ENCODE assay signal across 11 cellular contexts in genomic region chr11:86515297-86516094, GRCh38.
DNase-seq lines count a peak whose midpoint lies in the region; ATAC-seq, FAIRE-seq and TF ChIP-seq lines count a peak whose summit lies in the region.
"Had no signal": no experiment of that assay in that cellular context is flagged by ENCODE, and none has a peak within 500 bp of the region (broad histone marks: within the 10 kb centered on the region; RNA-seq: fewer than 3 reads in every experiment).

No MANE protein-coding gene starts in this region.

- no peak overlapping the region for H3K14ac ChIP-seq in mesenchymal stem cell (ENCODE audit: low read length in 2 of 2)

- H3K36me3 ChIP-seq in bronchial epithelial cell (ENCODE audit: control insufficient read depth, insufficient read depth, low read length) = no peaks in the 10 kb centered on the region
- H3K36me3 ChIP-seq in mesenchymal stem cell (ENCODE audit: control insufficient read depth in 1 of 2, insufficient read depth in 2 of 2, low read depth in 1 of 2, low read length in 2 of 2) = no peaks in the 10 kb centered on the region
- H3K36me3 ChIP-seq: BLaER1 had no signal

- peak overlapping the region; percentile 29 for H2BK120ac ChIP-seq in mesenchymal stem cell (ENCODE audit: low read depth, low read length)

- peak overlapping the region; percentile 50 for H2AK5ac ChIP-seq in mesenchymal stem cell (ENCODE audit: low read length, severe bottlenecking)

- 27% methylated on average over 7 of the region's 7 CpGs for WGBS in mesenchymal stem cell

- no peak overlapping the region for H2BK15ac ChIP-seq in mesenchymal stem cell (ENCODE audit: low read depth, poor library complexity, severe bottlenecking)

- peak overlapping the region; percentile 29 for H3K9ac ChIP-seq in mesenchymal stem cell (ENCODE audit: low read length)
- H3K9ac ChIP-seq: BLaER1 had no signal

- H3K4me3 ChIP-seq in bronchial epithelial cell (ENCODE audit: low read depth, low read length) (no peak overlapping the region), mesenchymal stem cell (ENCODE audit: insufficient read depth in 1 of 2, low read depth in 1 of 2, low read length in 2 of 2) (no peak overlapping the region)
- H3K4me3 ChIP-seq: BLaER1 had no signal

- H3K9me3 ChIP-seq in mesenchymal stem cell (ENCODE audit: control insufficient read depth, low read length) = peaks cover 4% of the 10 kb centered on the region

- H4K91ac ChIP-seq in mesenchymal stem cell (ENCODE audit: low read length) = no peak overlapping the region

- peak overlapping the region; percentile 35 to 76 for H3K4ac ChIP-seq in mesenchymal stem cell (ENCODE audit: low read depth in 1 of 2, low read length in 2 of 2)

- H3K79me1 ChIP-seq in mesenchymal stem cell (replicated peaks; ENCODE audit: low read length, poor library complexity, severe bottlenecking) = peaks cover 2% of the 10 kb centered on the region

- H3K27me3 ChIP-seq in bronchial epithelial cell (ENCODE audit: control insufficient read depth, insufficient read depth, low read length) = no peaks in the 10 kb centered on the region
- H3K27me3 ChIP-seq in mesenchymal stem cell (ENCODE audit: control insufficient read depth in 1 of 2, insufficient read depth in 1 of 2, low read length in 2 of 2) = no peaks in the 10 kb centered on the region
- H3K27me3 ChIP-seq: BLaER1 had no signal

- peaks cover 8% of the 10 kb centered on the region for H3K4me1 ChIP-seq in mesenchymal stem cell (ENCODE audit: control insufficient read depth, insufficient read depth, low read depth, low read length)
- H3K4me1 ChIP-seq: BLaER1 had no signal

- no peak for ATAC-seq in GM21786 (IDR thresholded peaks at IDR 0.05; ENCODE audit: unreplicated experiment)

- DNase-seq in A172 (ENCODE audit: low spot score) = peak; percentile 93
- peak; percentile 76 for DNase-seq in HTR-8/SVneo (ENCODE audit: insufficient read length, low spot score)
- DNase-seq in bronchial epithelial cell (ENCODE audit: low read depth) = peak; percentile 86
- DNase-seq in mesenchymal stem cell = peak; percentile 95
- DNase-seq in middle frontal gyrus (ENCODE audit: extremely low spot score, low spot score) = no peak
- no peak for DNase-seq in LoVo (ENCODE audit: low spot score)
- DNase-seq in DMS153 (lab: John Stamatoyannopoulos, UW) = no peak
- DNase-seq: activated naive CD4-positive, alpha-beta T cell treated with anti-CD3 and anti-CD28 coated beads for 36 hours; NCI-H187 had no signal

- no peak overlapping the region for H4K8ac ChIP-seq in mesenchymal stem cell (ENCODE audit: low read length)

- no peak overlapping the region for H2BK5ac ChIP-seq in mesenchymal stem cell (ENCODE audit: low read depth, low read length, poor library complexity, severe bottlenecking)

- TF ChIP-seq CTCF in bronchial epithelial cell (IDR thresholded peaks at IDR 0.05; ENCODE audit: insufficient read depth, low read length, severe bottlenecking) = no peak

- H3K18ac ChIP-seq in mesenchymal stem cell (ENCODE audit: low read depth in 1 of 2, low read length in 2 of 2) = peak overlapping the region; percentile 53 to 64

- no peak overlapping the region for H3K23ac ChIP-seq in mesenchymal stem cell (ENCODE audit: low read length in 2 of 2)

- H3K4me2 ChIP-seq in mesenchymal stem cell (ENCODE audit: low read length, poor library complexity, severe bottlenecking) = no peak overlapping the region
- H3K4me2 ChIP-seq: BLaER1 had no signal

- H2BK12ac ChIP-seq in mesenchymal stem cell (ENCODE audit: low read length in 2 of 2) = peak overlapping the region; percentile 41 to 88

- no peak overlapping the region for H2AFZ ChIP-seq in mesenchymal stem cell (ENCODE audit: low read depth, low read length)

- peak overlapping the region; percentile 91 for H3K27ac ChIP-seq in mesenchymal stem cell (ENCODE audit: low read length, poor library complexity, severe bottlenecking)
- H3K27ac ChIP-seq: BLaER1 had no signal

- FAIRE-seq in HTR-8/SVneo (lab: Jason Lieb, UNC) = peak; percentile 46
- no peak for FAIRE-seq in bronchial epithelial cell (lab: Jason Lieb, UNC)

Comparison
In these comparisons a context has a peak if more than half of its experiments do, and no peak if none do; other contexts are left out.
1. DNase-seq: peak in A172 (single experiment), HTR-8/SVneo (single experiment), bronchial epithelial cell (single experiment) and mesenchymal stem cell (single experiment); none in middle frontal gyrus (single experiment), LoVo (single experiment) and DMS153 (single experiment).